Comparison of ENCODE assay signal across 19 cellular contexts in genomic region chr1:18348354-18348753, GRCh38.
DNase-seq lines count a peak whose midpoint lies in the region; ATAC-seq and TF ChIP-seq lines count a peak whose summit lies in the region.
"Had no signal": no experiment of that assay in that cellular context is flagged by ENCODE, and none has a peak within 500 bp of the region (broad histone marks: within the 10 kb centered on the region; RNA-seq: fewer than 3 reads in every experiment).

No MANE protein-coding gene starts in this region.

- POLR2A ChIA-PET in SK-N-SH (lab: Yijun Ruan, JAX) = no interaction called here

- 21% methylated on average over 3 of the region's 3 CpGs for WGBS in SK-N-SH (ENCODE audit: low lambda C conversion rate)

- H3K9me2 ChIP-seq in SK-N-SH = no peaks in the 10 kb centered on the region

- no peaks in the 10 kb centered on the region for H3K79me2 ChIP-seq in SK-N-SH (ENCODE audit: insufficient read depth)

- H4K20me1 ChIP-seq in SK-N-SH (ENCODE audit: insufficient read depth) = no peaks in the 10 kb centered on the region

- H3K4me3 ChIP-seq in SK-N-SH (ENCODE audit: low read depth in 2 of 2, low read length in 1 of 2) = no peak overlapping the region
- H3K4me3 ChIP-seq: HAP-1, SJSA1 had no signal

- TF ChIP-seq RAD21 in SK-N-SH (IDR thresholded peaks at IDR 0.05; ENCODE audit: low read length) = no peak

- DNase-seq in NCI-H2107 treated with DMSO at 0.1 percent for 48 hours (lab: John Stamatoyannopoulos, UW; ENCODE audit: unreplicated experiment) (peak; percentile 14), NCI-H2107 (lab: John Stamatoyannopoulos, UW) (no peak), ELF-1 (ENCODE audit: low read depth, low spot score) (peak; percentile 70), NCI-H82 (lab: John Stamatoyannopoulos, UW) (peak; percentile 56), left colon (no peak), GM13976 (ENCODE audit: low spot score) (no peak), SK-N-SH (no peak)
- DNase-seq in stimulated activated CD4-positive, alpha-beta T cell treated with anti-CD3 and anti-CD28 coated beads, Interleukin-12 subunit alpha, Interleukin-12 subunit beta, amount 100 ng/mL, for 4 hours = no peak
- DNase-seq: C1 segment of cervical spinal cord, IMR-90, Kasumi-1, MM.1S, NCI-H1092 treated with DMSO at 0.1 percent for 48 hours, NCI-H2029, PC-3, SW 1271 had no signal

- in situ Hi-C loops in GM13976 (cut with MboI; ENCODE audit: low sequenced_read_pairs, unreplicated experiment) = no loop called here

- CTCF ChIA-PET in SK-N-SH (lab: Yijun Ruan, JAX) = interaction anchor here (1.0 to 1.5 kb wide), 3 partner anchors 27 to 114 kb away, joined by 3 to 4 read pairs (median 3); no protein-coding TSS in a partner anchor

- no peaks in the 10 kb centered on the region for H3K9me3 ChIP-seq in SK-N-SH
- H3K9me3 ChIP-seq: HAP-1, SJSA1 had no signal

- peak; percentile 16 for ATAC-seq in left colon
- ATAC-seq: PC-3 had no signal

- TF ChIP-seq CTCF in GM13976 (IDR thresholded peaks at IDR 0.05; ENCODE audit: borderline replicate concordance, control extremely low read depth, extremely low read depth, insufficient read depth, missing control alignments) = no peak
- no peak for TF ChIP-seq CTCF in SK-N-SH (IDR thresholded peaks at IDR 0.05)

- no peaks in the 10 kb centered on the region for H3K36me3 ChIP-seq in SK-N-SH (replicated peaks in 1 of 2; ENCODE audit: control insufficient read depth in 1 of 2, insufficient read depth in 2 of 2, low read length in 1 of 2)
- H3K36me3 ChIP-seq: HAP-1, SJSA1 had no signal

- no peaks in the 10 kb centered on the region for H3K27me3 ChIP-seq in SK-N-SH (ENCODE audit: insufficient read depth)
- H3K27me3 ChIP-seq: SJSA1 had no signal

- H3K4me1 ChIP-seq in SK-N-SH (ENCODE audit: control insufficient read depth in 1 of 2, insufficient read depth in 2 of 2, low read depth in 1 of 2, low read length in 1 of 2) = peaks cover 0 to 10% of the 10 kb centered on the region in 2 experiments; a peak in 1 of 4 replicates
- H3K4me1 ChIP-seq: SJSA1 had no signal

- intact Hi-C loops in left colon (cut with DNase I, micrococcal nuclease) = no loop called here

- no peak overlapping the region for H3K4me2 ChIP-seq in SK-N-SH

- H3K27ac ChIP-seq in SK-N-SH (ENCODE audit: low read depth in 2 of 2, low read length in 1 of 2) = no peak overlapping the region
- H3K27ac ChIP-seq: RWPE1, SJSA1 had no signal

- no peak for TF ChIP-seq EP300 in SK-N-SH (IDR thresholded peaks at IDR 0.05; ENCODE audit: borderline replicate concordance in 1 of 2, low read depth in 1 of 2, low read length in 1 of 2)

- H3K9ac ChIP-seq in SK-N-SH = no peak overlapping the region

- H3F3A ChIP-seq in SK-N-SH (replicated peaks; ENCODE audit: insufficient read depth) = no peaks in the 10 kb centered on the region

- H2AFZ ChIP-seq in SK-N-SH (ENCODE audit: low read depth) = no peak overlapping the region

TF ChIP-seq in SK-N-SH, 30 proteins besides CTCF, POLR2A, EP300 and RAD21:
- TF ChIP-seq POLR2AphosphoS5 (IDR thresholded peaks at IDR 0.05; ENCODE audit: low read depth, low read length) (no peak), FOXJ3 (CRISPR knock-in tag; IDR thresholded peaks at IDR 0.05) (no peak), NFIC (IDR thresholded peaks at IDR 0.05; ENCODE audit: borderline replicate concordance) (no peak), RXRA (IDR thresholded peaks at IDR 0.05; ENCODE audit: borderline replicate concordance, low read depth) (no peak), RFX5 (IDR thresholded peaks at IDR 0.05; ENCODE audit: low read length) (no peak), USF2 (IDR thresholded peaks at IDR 0.05; ENCODE audit: borderline replicate concordance, low read depth, low read length) (no peak), TAF1 (IDR thresholded peaks at IDR 0.05; ENCODE audit: borderline replicate concordance, low read depth, low read length) (no peak), MAX (IDR thresholded peaks at IDR 0.05; ENCODE audit: low read depth) (no peak), JUND (IDR thresholded peaks at IDR 0.05) (no peak), FOSL2 (IDR thresholded peaks at IDR 0.05; ENCODE audit: borderline replicate concordance, low read depth) (no peak), USF1 (IDR thresholded peaks at IDR 0.05; ENCODE audit: borderline replicate concordance, low read depth) (no peak), FOXM1 (IDR thresholded peaks at IDR 0.05; ENCODE audit: low read depth) (no peak), EZH2phosphoT487 (IDR thresholded peaks at IDR 0.05; ENCODE audit: borderline replicate concordance, low read depth) (no peak), GABPA (IDR thresholded peaks at IDR 0.05; ENCODE audit: low read depth) (no peak), TEAD4 (IDR thresholded peaks at IDR 0.05; ENCODE audit: borderline replicate concordance, insufficient read depth) (no peak), IRF3 (IDR thresholded peaks at IDR 0.05; ENCODE audit: low read depth, low read length) (no peak), MXI1 (IDR thresholded peaks at IDR 0.05; ENCODE audit: low read depth, low read length) (no peak), MEF2A (IDR thresholded peaks at IDR 0.05; ENCODE audit: borderline replicate concordance, low read depth) (no peak), TCF12 (IDR thresholded peaks at IDR 0.05) (no peak), ZBTB33 (IDR thresholded peaks at IDR 0.05; ENCODE audit: borderline replicate concordance, low read depth) (no peak)
TF ChIP-seq in SK-N-SH: peak in this region for 0.

Comparison
In these comparisons a context has a peak if more than half of its experiments do, and no peak if none do; other contexts are left out.
1. DNase-seq: peak in NCI-H2107 treated with DMSO at 0.1 percent for 48 hours (single experiment), ELF-1 (single experiment) and NCI-H82 (single experiment); none in NCI-H2107 (single experiment), left colon (0 of 2), GM13976 (single experiment), SK-N-SH (single experiment) and stimulated activated CD4-positive, alpha-beta T cell treated with anti-CD3 and anti-CD28 coated beads, Interleukin-12 subunit alpha, Interleukin-12 subunit beta, amount 100 ng/mL, for 4 hours (single experiment).